Comparison of ENCODE assay signal across 1 cellular context in genomic region chr9:36572515-36573418, GRCh38.
TF ChIP-seq lines count a peak whose summit lies in the region.

Gene MELK, plus strand, starts transcription at chr9:36572895. Its CDS starts 8,787 bp downstream, at chr9:36581682.

TF ChIP-seq in K562, 482 proteins besides CTCF, POLR2A, EP300 and RAD21 (continued from another document):
- no peak for TF ChIP-seq RREB1 (CRISPR knock-in tag; IDR thresholded peaks at IDR 0.05)
- no peak for TF ChIP-seq CREB3L1 (IDR thresholded peaks at IDR 0.05; ENCODE audit: borderline replicate concordance, low read depth)
- no peak for TF ChIP-seq ZNF140 (CRISPR knock-in tag; IDR thresholded peaks at IDR 0.05)
- TF ChIP-seq PML (IDR thresholded peaks at IDR 0.05; ENCODE audit: low read length), result peak; percentile 72; the same call in 1 of the 2 replicates
- TF ChIP-seq ATF2 (CRISPR knock-in tag; IDR thresholded peaks at IDR 0.05), result no peak
- TF ChIP-seq ZBED1 (IDR thresholded peaks at IDR 0.05), result no peak
- TF ChIP-seq KDM4B (IDR thresholded peaks at IDR 0.05; ENCODE audit: borderline replicate concordance in 2 of 2, low read depth in 1 of 2), result no peak
- TF ChIP-seq POU5F1 (IDR thresholded peaks at IDR 0.05; ENCODE audit: borderline replicate concordance, low read depth, low read length, partially characterized antibody), result no peak
- TF ChIP-seq ZNF224 (CRISPR knock-in tag; IDR thresholded peaks at IDR 0.05), result no peak
- no peak for TF ChIP-seq BRCA1 (IDR thresholded peaks at IDR 0.05)
- no peak for TF ChIP-seq BRCA1 (CRISPR knock-in tag; IDR thresholded peaks at IDR 0.05)
- TF ChIP-seq FOXK2 (conservative IDR thresholded peaks at IDR 0.05 in 1 of 2, IDR thresholded peaks at IDR 0.05 in 1 of 2; ENCODE audit: low read depth in 2 of 2), result no peak
- TF ChIP-seq E2F4 (CRISPR knock-in tag; IDR thresholded peaks at IDR 0.05; ENCODE audit: low read depth), result peak; percentile 96
- no peak for TF ChIP-seq NCOA1 (IDR thresholded peaks at IDR 0.05; ENCODE audit: low read depth)
- TF ChIP-seq MYBL2 (IDR thresholded peaks at IDR 0.05; ENCODE audit: low read depth), result no peak; the same call in 1 of the 2 replicates
- TF ChIP-seq MYBL2 (CRISPR knock-in tag; IDR thresholded peaks at IDR 0.05; ENCODE audit: borderline replicate concordance), result no peak
- no peak for TF ChIP-seq ZNF311 (CRISPR knock-in tag; IDR thresholded peaks at IDR 0.05)
- no peak for TF ChIP-seq ZEB2 (IDR thresholded peaks at IDR 0.05)
- no peak for TF ChIP-seq ATF6 (CRISPR knock-in tag; IDR thresholded peaks at IDR 0.05)
- no peak for TF ChIP-seq CHD2 (IDR thresholded peaks at IDR 0.05; ENCODE audit: low read depth, low read length)
- no peak for TF ChIP-seq RFX7 (CRISPR knock-in tag; IDR thresholded peaks at IDR 0.05)
- TF ChIP-seq TRIM25 (IDR thresholded peaks at IDR 0.05; ENCODE audit: borderline replicate concordance), result no peak
- TF ChIP-seq SRF (CRISPR knock-in tag; IDR thresholded peaks at IDR 0.05), result no peak
- TF ChIP-seq CBFA2T3 (IDR thresholded peaks at IDR 0.05), result no peak
- TF ChIP-seq ZNF324 (CRISPR knock-in tag; IDR thresholded peaks at IDR 0.05), result no peak
- TF ChIP-seq SETDB1 (IDR thresholded peaks at IDR 0.05; ENCODE audit: low read length), result no peak
- TF ChIP-seq ZNF589 (CRISPR knock-in tag; IDR thresholded peaks at IDR 0.05; ENCODE audit: low read depth), result peak; percentile 82; the same call in 1 of the 2 replicates
- peak; percentile 6 for TF ChIP-seq PHF20 (IDR thresholded peaks at IDR 0.05; ENCODE audit: partially characterized antibody)
- no peak for TF ChIP-seq RBM25 (IDR thresholded peaks at IDR 0.05; ENCODE audit: low read depth, low read length, severe bottlenecking)
- no peak for TF ChIP-seq CTCFL (IDR thresholded peaks at IDR 0.05; ENCODE audit: borderline replicate concordance, insufficient read depth, low read depth, low read length, poor library complexity, severe bottlenecking)
- TF ChIP-seq POLR2G (IDR thresholded peaks at IDR 0.05; ENCODE audit: low read depth, low read length), result peak; percentile 91
- no peak for TF ChIP-seq SMARCC2 (IDR thresholded peaks at IDR 0.05; ENCODE audit: low read depth)
- TF ChIP-seq GTF2F1 (IDR thresholded peaks at IDR 0.05; ENCODE audit: low read depth, low read length), result no peak
- TF ChIP-seq ZNF217 (CRISPR knock-in tag; IDR thresholded peaks at IDR 0.05), result no peak
- no peak for TF ChIP-seq RBM15 (IDR thresholded peaks at IDR 0.05; ENCODE audit: insufficient read depth, low read length)
